ENCODE assay signal across 8 cellular contexts in genomic region chr2:196242131-196242620, GRCh38.
DNase-seq lines count a peak whose midpoint lies in the region; ATAC-seq and TF ChIP-seq lines count a peak whose summit lies in the region.

No MANE protein-coding gene starts in this region.

- DNase-seq in Right ventricle myocardium inferior (ENCODE audit: missing footprints) (peak; percentile 74), right atrium auricular region (ENCODE audit: low spot score) (no peak), SKM-1 treated with dmso at 0.1 percent for 144 hours (lab: John Stamatoyannopoulos, UW; ENCODE audit: unreplicated experiment) (peak; percentile 99), left cardiac atrium (no peak), NCI-H146 treated with DMSO at 0.1 percent for 48 hours (lab: John Stamatoyannopoulos, UW; ENCODE audit: unreplicated experiment) (no peak), posterior vena cava (ENCODE audit: low spot score) (no peak), GOT3 (lab: John Stamatoyannopoulos, UW) (no peak)

- H3K9me3 ChIP-seq in right atrium auricular region: no peaks in the 10 kb centered on the region

- peaks cover 0 to 30% of the 10 kb centered on the region in 2 donors for H3K4me1 ChIP-seq in right atrium auricular region

- H3K4me3 ChIP-seq in right atrium auricular region: no peak overlapping the region

- no peaks in the 10 kb centered on the region for H3K36me3 ChIP-seq in right atrium auricular region

- no peak overlapping the region for H3K27ac ChIP-seq in right atrium auricular region

- TF ChIP-seq CTCF in right atrium auricular region (IDR thresholded peaks at IDR 0.05): no peak

- ATAC-seq in Right ventricle myocardium inferior: peak; percentile 67
- peak; percentile 81 for ATAC-seq in HG03097 (IDR thresholded peaks at IDR 0.05; ENCODE audit: low FRiP score, unreplicated experiment)
- ATAC-seq in left cardiac atrium: peak; percentile 58 to 68

- intact Hi-C loops in Right ventricle myocardium inferior (cut with DNase I): no loop called here
- intact Hi-C loops in left cardiac atrium (cut with DNase I): no loop called here
- intact Hi-C loops in posterior vena cava (cut with DNase I): no loop called here

- H3K27me3 ChIP-seq in right atrium auricular region: no peaks in the 10 kb centered on the region

Comparison
In these comparisons a context has a peak if more than half of its experiments do, and no peak if none do; other contexts are left out.
1. DNase-seq: peak in Right ventricle myocardium inferior (single experiment) and SKM-1 treated with dmso at 0.1 percent for 144 hours (single experiment); none in right atrium auricular region (single experiment), left cardiac atrium (single experiment), NCI-H146 treated with DMSO at 0.1 percent for 48 hours (single experiment), posterior vena cava (single experiment) and GOT3 (single experiment).
2. Peak in every context shown above with its lines, with median percentiles within 50 percentile points of each other: ATAC-seq.